ENCODE assay signal across 23 cellular contexts in genomic region chr22:45358127-45358526, GRCh38.
"Had no signal": no experiment of that assay in that cellular context is flagged by ENCODE, and none has a peak within 500 bp of the region (broad histone marks: within the 10 kb centered on the region; RNA-seq: fewer than 3 reads in every experiment).

No MANE protein-coding gene starts in this region.

- H3K36me3 ChIP-seq: brain microvascular endothelial cell had no signal

- ATAC-seq: activated naive CD4-positive, alpha-beta T cell treated with anti-CD3 and anti-CD28 coated beads, Interleukin-2, amount 50 U/mL, for 72 hours; activated naive CD8-positive, alpha-beta T cell treated with anti-CD3 and anti-CD28 coated beads, Interleukin-2, amount 50 U/mL, for 24 hours; activated T-cell treated with anti-CD3 and anti-CD28 coated beads, Interleukin-2, amount 50 U/mL, for 4 hours had no signal

- H3K4me3 ChIP-seq: SK-N-MC had no signal

- H3K27ac ChIP-seq: brain microvascular endothelial cell, SK-N-MC, VCaP had no signal

- DNase-seq: activated CD4-positive, alpha-beta memory T cell treated with anti-CD3 and anti-CD28 coated beads for 36 hours; activated CD4-positive, alpha-beta T cell treated with anti-CD3 and anti-CD28 coated beads, Interleukin-2, amount 10 ng/mL, durations not matched to agents 7 days and 5 days; activated CD4-positive, CD25-positive, alpha-beta regulatory T cell; activated CD8-positive, alpha-beta memory T cell treated with anti-CD3 and anti-CD28 coated beads for 24 hours; activated effector memory CD4-positive, alpha-beta T cell treated with anti-CD3 and anti-CD28 coated beads, Interleukin-2, amount 50 U/mL, for 16 hours; activated naive CD4-positive, alpha-beta T cell treated with Interleukin-2 at 50 U/mL for 16 hours; activated naive CD8-positive, alpha-beta T cell treated with anti-CD3 and anti-CD28 coated beads, Interleukin-2, amount 50 U/mL, for 24 hours; activated T-cell treated with anti-CD3 and anti-CD28 coated beads, Interleukin-2, amount 50 U/mL, for 4 hours; brain microvascular endothelial cell; KG1; NCI-H1092 treated with DMSO at 0.1 percent for 48 hours; NCI-H1417 treated with DMSO at 0.1 percent for 48 hours; NCI-H1694; NCI-H2029; NCI-H2107; NCI-H2171 treated with DMSO at 0.1 percent for 48 hours; NCI-H226; NCI-H526; NCI-H82; T-helper 1 cell had no signal
